16 cellular contexts compared by ENCODE assay signal in the genomic region with DNA sequence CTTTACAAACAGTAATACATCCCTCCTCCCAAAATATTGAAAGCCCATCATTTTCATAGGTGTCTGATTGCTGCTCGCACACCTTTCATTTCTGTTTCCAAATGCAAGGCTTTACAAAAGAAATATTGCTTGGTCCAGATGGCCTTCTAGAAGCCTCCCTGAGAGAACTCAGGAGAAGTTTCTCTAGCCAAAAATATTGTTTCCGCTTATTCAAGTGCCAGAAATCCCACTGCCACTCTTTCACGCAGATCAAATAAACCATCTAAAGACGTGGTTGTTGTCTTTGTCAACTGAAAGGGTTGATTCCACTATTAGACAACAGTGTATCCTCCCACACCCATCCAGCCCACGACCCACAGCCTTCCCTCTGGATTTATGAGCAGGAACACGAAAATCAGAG.
DNase-seq lines count a peak whose midpoint lies in the region; ATAC-seq and TF ChIP-seq lines count a peak whose summit lies in the region.
"Had no signal": no experiment of that assay in that cellular context is flagged by ENCODE, and none has a peak within 500 bp of the region (broad histone marks: within the 10 kb centered on the region; RNA-seq: fewer than 3 reads in every experiment).

No MANE protein-coding gene starts in this region.

- no peaks in the 10 kb centered on the region for H4K20me1 ChIP-seq in DOHH2 (ENCODE audit: control insufficient read depth, insufficient read depth, low read depth, low read length)

- TF ChIP-seq CTCF in DOHH2 (IDR thresholded peaks at IDR 0.05; ENCODE audit: low read depth, low read length, poor library complexity, severe bottlenecking): no peak

- H3K36me3 ChIP-seq in DOHH2 (ENCODE audit: control insufficient read depth, low read length) (no peaks in the 10 kb centered on the region), HAP-1 (replicated peaks) (no peaks in the 10 kb centered on the region)
- H3K36me3 ChIP-seq: BE2C had no signal

- H3K9me2 ChIP-seq in DOHH2 (replicated peaks; ENCODE audit: control insufficient read depth, low read length): no peaks in the 10 kb centered on the region

- in situ Hi-C loops in G401 (cut with HindIII; ENCODE audit: low sequenced_read_pairs): no loop called here
- in situ Hi-C loops in HAP-1 (cut with MboI; ENCODE audit: low sequenced_read_pairs): no loop called here

- H3K4me1 ChIP-seq in DOHH2 (ENCODE audit: control insufficient read depth, low read length): peaks cover 57% of the 10 kb centered on the region
- H3K4me1 ChIP-seq in HAP-1: peaks cover 6% of the 10 kb centered on the region
- H3K4me1 ChIP-seq: A549, BE2C had no signal

- no peak for ATAC-seq in HG03280 (IDR thresholded peaks at IDR 0.05; ENCODE audit: unreplicated experiment)
- ATAC-seq: A549, HCT116 had no signal

- no peaks in the 10 kb centered on the region for H3K79me2 ChIP-seq in DOHH2 (ENCODE audit: control insufficient read depth, low read length)

- H3K9me3 ChIP-seq in DOHH2 (ENCODE audit: control insufficient read depth, insufficient read depth, low read length): no peaks in the 10 kb centered on the region
- no peaks in the 10 kb centered on the region for H3K9me3 ChIP-seq in HAP-1
- H3K9me3 ChIP-seq: A549, BE2C had no signal

- H3F3A ChIP-seq in DOHH2 (ENCODE audit: control insufficient read depth, insufficient read depth): no peaks in the 10 kb centered on the region

- H3K27me3 ChIP-seq in DOHH2 (ENCODE audit: control insufficient read depth, low read length) (no peaks in the 10 kb centered on the region), HAP-1 (ENCODE audit: low read depth) (peaks cover 51% of the 10 kb centered on the region)

- H3K27ac ChIP-seq in DOHH2 (ENCODE audit: low read depth, low read length) (no peak overlapping the region), cingulate gyrus (ENCODE audit: low read depth, low read length) (peak overlapping the region; percentile 24)
- H3K27ac ChIP-seq: A549, C4-2B had no signal

- peak overlapping the region; percentile 53; the same call in 1 of the 2 replicates for H3K4me2 ChIP-seq in DOHH2 (ENCODE audit: low read length)
- H3K4me2 ChIP-seq: A549 had no signal

- DNase-seq in G401 (ENCODE audit: low spot score): peak; percentile 81
- peak; percentile 82 for DNase-seq in NCI-H69 (lab: John Stamatoyannopoulos, UW)
- no peak for DNase-seq in hypothalamus (lab: John Stamatoyannopoulos, UW)
- DNase-seq in SKM-1 (lab: John Stamatoyannopoulos, UW; ENCODE audit: unreplicated experiment): no peak
- no peak for DNase-seq in HAP-1 (ENCODE audit: low spot score in 2 of 2)
- DNase-seq: BE2C; CD4-positive, alpha-beta memory T cell; DMS79; EL; GDM1 had no signal

- H3K4me3 ChIP-seq in DOHH2 (ENCODE audit: low read length): no peak overlapping the region
- no peak overlapping the region for H3K4me3 ChIP-seq in HAP-1
- H3K4me3 ChIP-seq: A549 had no signal

Comparison
In these comparisons a context has a peak if more than half of its experiments do, and no peak if none do; other contexts are left out.
1. DNase-seq: peak in G401 (single experiment) and NCI-H69 (single experiment); none in hypothalamus (0 of 51), SKM-1 (single experiment) and HAP-1 (0 of 2).